Comparison of ENCODE assay signal across 16 cellular contexts in the genomic region with DNA sequence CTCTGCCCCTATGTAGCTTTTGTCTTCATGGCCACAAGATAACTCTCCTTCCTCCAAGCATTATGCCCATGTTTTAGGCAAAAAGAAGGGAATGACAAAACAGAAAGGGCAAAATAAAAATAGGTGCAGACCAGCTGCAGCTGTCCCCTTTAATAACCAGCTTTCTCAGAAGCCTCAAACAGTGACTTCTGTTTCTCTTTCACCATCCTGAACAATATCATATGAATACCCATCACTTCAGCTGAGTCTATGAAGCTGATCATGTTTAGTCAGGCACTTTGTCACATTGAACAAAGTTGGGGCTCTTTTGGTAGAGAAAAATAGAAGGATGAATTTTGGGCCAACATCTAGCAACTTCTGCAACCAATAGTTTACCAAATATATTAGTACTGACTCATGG.
A peak's percentile ranks its signal among the peaks of the same experiment; 100 is the strongest.
DNase-seq lines count a peak whose midpoint lies in the region; ATAC-seq, FAIRE-seq and TF ChIP-seq lines count a peak whose summit lies in the region.
"Had no signal": no experiment of that assay in that cellular context is flagged by ENCODE, and none has a peak within 500 bp of the region (broad histone marks: within the 10 kb centered on the region; RNA-seq: fewer than 3 reads in every experiment).

No MANE protein-coding gene starts in this region.

- no peak overlapping the region for H3K4me3 Mint-ChIP-seq in GM23338
- H3K4me3 Mint-ChIP-seq: CD4-positive, alpha-beta T cell had no signal

- no peaks in the 10 kb centered on the region for H3K9me3 Mint-ChIP-seq in GM23338
- H3K9me3 Mint-ChIP-seq: CD4-positive, alpha-beta T cell had no signal

- CTCF ChIA-PET in K562 (lab: Yijun Ruan, JAX; ENCODE audit: low intra/inter-chr PET ratio): no interaction called here

- H3K9me2 ChIP-seq in GM23338 (ENCODE audit: insufficient read depth): no peaks in the 10 kb centered on the region

- H3K4me1 Mint-ChIP-seq in GM23338: no peaks in the 10 kb centered on the region

- H3K27me3 ChIP-seq in GM23338 (ENCODE audit: insufficient read depth): no peaks in the 10 kb centered on the region
- no peaks in the 10 kb centered on the region for H3K27me3 ChIP-seq in K562 (ENCODE audit: control insufficient read depth in 2 of 2, insufficient read depth in 2 of 2, low read length in 2 of 2)
- no peaks in the 10 kb centered on the region for H3K27me3 ChIP-seq in esophagus muscularis mucosa

- TF ChIP-seq EP300 in K562 (IDR thresholded peaks at IDR 0.05; ENCODE audit: low read length) (no peak), esophagus muscularis mucosa (IDR thresholded peaks at IDR 0.05) (no peak)

- TF ChIP-seq RAD21 in K562 (CRISPR knock-in tag; conservative IDR thresholded peaks at IDR 0.05 in 1 of 2, IDR thresholded peaks at IDR 0.05 in 1 of 2): no peak

- H3K9me1 ChIP-seq in K562 (ENCODE audit: control insufficient read depth, insufficient read depth, low read length): no peaks in the 10 kb centered on the region

- no peaks in the 10 kb centered on the region for H3K9me3 ChIP-seq in K562 (replicated peaks; ENCODE audit: control insufficient read depth, insufficient read depth, low read depth, low read length)
- no peaks in the 10 kb centered on the region for H3K9me3 ChIP-seq in esophagus muscularis mucosa
- H3K9me3 ChIP-seq: Caco-2 had no signal

- POLR2A ChIA-PET in K562 (lab: Yijun Ruan, JAX): no interaction called here

- no peak overlapping the region for H3K9ac ChIP-seq in K562 (ENCODE audit: insufficient read depth in 1 of 2, low read depth in 2 of 2, low read length in 2 of 2)

- H3K27ac Mint-ChIP-seq in GM23338: no peak overlapping the region
- H3K27ac Mint-ChIP-seq: CD4-positive, alpha-beta T cell had no signal

- in situ Hi-C loops in K562 (cut with MboI): no loop called here

- H3K4me3 ChIP-seq in GM23338: no peak overlapping the region
- no peak overlapping the region for H3K4me3 ChIP-seq in K562
- no peak overlapping the region for H3K4me3 ChIP-seq in esophagus muscularis mucosa

- TF ChIP-seq CTCF in GM23338 (conservative IDR thresholded peaks at IDR 0.05; ENCODE audit: low read depth in 2 of 2): no peak
- TF ChIP-seq CTCF in K562 (IDR thresholded peaks at IDR 0.05 in 2 of 3, conservative IDR thresholded peaks at IDR 0.05 in 1 of 3; ENCODE audit: insufficient read depth in 2 of 3, low read depth in 1 of 3, low read length in 3 of 3): no peak
- no peak for TF ChIP-seq CTCF in esophagus muscularis mucosa (IDR thresholded peaks at IDR 0.05)

- H3K36me3 Mint-ChIP-seq in GM23338 (ENCODE audit: low read depth): no peaks in the 10 kb centered on the region

- intact Hi-C loops in K562 (cut with micrococcal nuclease) (no loop called here), esophagus muscularis mucosa (cut with DNase I) (no loop called here)

- no peak overlapping the region for H3K4me2 ChIP-seq in GM23338
- H3K4me2 ChIP-seq in K562 (ENCODE audit: insufficient read depth, low read length): no peak overlapping the region

- FAIRE-seq in K562 (lab: Jason Lieb, UNC): peak; percentile 11
- FAIRE-seq: D721Med, G401.6 had no signal

- TF ChIP-seq POLR2A in K562 (conservative IDR thresholded peaks at IDR 0.05) (no peak), esophagus muscularis mucosa (IDR thresholded peaks at IDR 0.05; ENCODE audit: low read depth) (no peak)

- H3F3A ChIP-seq in GM23338 (replicated peaks; ENCODE audit: low read depth): no peaks in the 10 kb centered on the region

- H3K4me1 ChIP-seq in GM23338 (ENCODE audit: insufficient read depth): no peaks in the 10 kb centered on the region
- no peaks in the 10 kb centered on the region for H3K4me1 ChIP-seq in K562 (replicated peaks in 1 of 2; ENCODE audit: control insufficient read depth in 2 of 2, insufficient read depth in 2 of 2, low read length in 2 of 2)
- peaks cover 0 to 10% (median 8%) of the 10 kb centered on the region in 4 donors for H3K4me1 ChIP-seq in esophagus muscularis mucosa
- H3K4me1 ChIP-seq: Caco-2 had no signal

- H3K27ac ChIP-seq in GM23338 (ENCODE audit: low read depth) (no peak overlapping the region), K562 (ENCODE audit: extremely low read depth, low read depth, low read length) (no peak overlapping the region), esophagus muscularis mucosa (replicated peaks in 1 of 4) (no peak overlapping the region)
- H3K27ac ChIP-seq: C4-2B had no signal

- no peaks in the 10 kb centered on the region for H3K79me2 ChIP-seq in GM23338 (replicated peaks; ENCODE audit: insufficient read depth)
- no peaks in the 10 kb centered on the region for H3K79me2 ChIP-seq in K562 (ENCODE audit: control insufficient read depth, insufficient read depth, low read length)

- H3K27me3 Mint-ChIP-seq in GM23338 (ENCODE audit: insufficient read depth, low read depth, poor library complexity): no peaks in the 10 kb centered on the region

- H3K36me3 ChIP-seq in GM23338 (ENCODE audit: insufficient read depth) (no peaks in the 10 kb centered on the region), K562 (ENCODE audit: control insufficient read depth, insufficient read depth, low read length) (no peaks in the 10 kb centered on the region), esophagus muscularis mucosa (no peaks in the 10 kb centered on the region)

- BruUV-seq in K562 (replicated peaks; lab: Mats Ljungman, UMichigan): no TSS peak

- DNase-seq in GM23338 (ENCODE audit: low spot score): no peak
- DNase-seq in LHCN-M2 (ENCODE audit: low read depth): peak; percentile 26
- DNase-seq in K562 (ENCODE audit: extremely low read depth in 1 of 4, low spot score in 3 of 4): no peak
- DNase-seq in myocyte (ENCODE audit: low read depth): peak; percentile 6
- no peak for DNase-seq in H4 (ENCODE audit: low spot score)
- no peak for DNase-seq in esophagus muscularis mucosa (ENCODE audit: extremely low spot score)
- DNase-seq in cortex of kidney (lab: John Stamatoyannopoulos, UW): no peak
- DNase-seq: ACHN; AML-193; Caco-2; CD4-positive, alpha-beta T cell; H7 had no signal

- ATAC-seq in GM23338 (no peak), K562 (no peak), GM21786 (IDR thresholded peaks at IDR 0.05; ENCODE audit: unreplicated experiment) (no peak)

- 0 out of 2 replicates have a peak overlapping the region, but pooled peaks have one; percentile 30 for H2AFZ ChIP-seq in GM23338
- no peak overlapping the region for H2AFZ ChIP-seq in K562 (ENCODE audit: low read depth, low read length)

- H4K20me1 ChIP-seq in GM23338 (replicated peaks; ENCODE audit: insufficient read depth): no peaks in the 10 kb centered on the region
- no peaks in the 10 kb centered on the region for H4K20me1 ChIP-seq in K562 (replicated peaks; ENCODE audit: control insufficient read depth, insufficient read depth, low read length)

TF ChIP-seq in GM23338, 12 proteins besides CTCF, POLR2A, EP300 and RAD21 (continues in another document):
- no peak for TF ChIP-seq JUNB (IDR thresholded peaks at IDR 0.05; ENCODE audit: unreplicated experiment)
- TF ChIP-seq POLR2AphosphoS5 (IDR thresholded peaks at IDR 0.05; ENCODE audit: low read depth): no peak
- TF ChIP-seq EZH2 (IDR thresholded peaks at IDR 0.05; ENCODE audit: low read depth, unreplicated experiment): no peak
- TF ChIP-seq STAT1 (IDR thresholded peaks at IDR 0.05; ENCODE audit: unreplicated experiment): no peak

TF ChIP-seq in K562, 482 proteins besides CTCF, POLR2A, EP300 and RAD21:
- TF ChIP-seq EZH2 (IDR thresholded peaks at IDR 0.05; ENCODE audit: borderline replicate concordance, low read depth, low read length): no peak
- TF ChIP-seq, protein P1, sequence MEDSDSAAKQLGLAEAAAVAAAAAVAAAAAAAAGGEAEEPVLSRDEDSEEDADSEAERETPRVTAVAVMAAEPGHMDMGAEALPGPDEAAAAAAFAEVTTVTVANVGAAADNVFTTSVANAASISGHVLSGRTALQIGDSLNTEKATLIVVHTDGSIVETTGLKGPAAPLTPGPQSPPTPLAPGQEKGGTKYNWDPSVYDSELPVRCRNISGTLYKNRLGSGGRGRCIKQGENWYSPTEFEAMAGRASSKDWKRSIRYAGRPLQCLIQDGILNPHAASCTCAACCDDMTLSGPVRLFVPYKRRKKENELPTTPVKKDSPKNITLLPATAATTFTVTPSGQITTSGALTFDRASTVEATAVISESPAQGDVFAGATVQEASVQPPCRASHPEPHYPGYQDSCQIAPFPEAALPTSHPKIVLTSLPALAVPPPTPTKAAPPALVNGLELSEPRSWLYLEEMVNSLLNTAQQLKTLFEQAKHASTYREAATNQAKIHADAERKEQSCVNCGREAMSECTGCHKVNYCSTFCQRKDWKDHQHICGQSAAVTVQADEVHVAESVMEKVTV (CRISPR knock-in tag; IDR thresholded peaks at IDR 0.05): no peak

Comparison
In these comparisons a context has a peak if more than half of its experiments do, and no peak if none do; other contexts are left out.
1. DNase-seq: peak in LHCN-M2 (single experiment) and myocyte (single experiment); none in GM23338 (single experiment), K562 (0 of 4), H4 (single experiment), esophagus muscularis mucosa (single experiment) and cortex of kidney (single experiment).